Comparison of ENCODE assay signal across 30 cellular contexts in the genomic region with DNA sequence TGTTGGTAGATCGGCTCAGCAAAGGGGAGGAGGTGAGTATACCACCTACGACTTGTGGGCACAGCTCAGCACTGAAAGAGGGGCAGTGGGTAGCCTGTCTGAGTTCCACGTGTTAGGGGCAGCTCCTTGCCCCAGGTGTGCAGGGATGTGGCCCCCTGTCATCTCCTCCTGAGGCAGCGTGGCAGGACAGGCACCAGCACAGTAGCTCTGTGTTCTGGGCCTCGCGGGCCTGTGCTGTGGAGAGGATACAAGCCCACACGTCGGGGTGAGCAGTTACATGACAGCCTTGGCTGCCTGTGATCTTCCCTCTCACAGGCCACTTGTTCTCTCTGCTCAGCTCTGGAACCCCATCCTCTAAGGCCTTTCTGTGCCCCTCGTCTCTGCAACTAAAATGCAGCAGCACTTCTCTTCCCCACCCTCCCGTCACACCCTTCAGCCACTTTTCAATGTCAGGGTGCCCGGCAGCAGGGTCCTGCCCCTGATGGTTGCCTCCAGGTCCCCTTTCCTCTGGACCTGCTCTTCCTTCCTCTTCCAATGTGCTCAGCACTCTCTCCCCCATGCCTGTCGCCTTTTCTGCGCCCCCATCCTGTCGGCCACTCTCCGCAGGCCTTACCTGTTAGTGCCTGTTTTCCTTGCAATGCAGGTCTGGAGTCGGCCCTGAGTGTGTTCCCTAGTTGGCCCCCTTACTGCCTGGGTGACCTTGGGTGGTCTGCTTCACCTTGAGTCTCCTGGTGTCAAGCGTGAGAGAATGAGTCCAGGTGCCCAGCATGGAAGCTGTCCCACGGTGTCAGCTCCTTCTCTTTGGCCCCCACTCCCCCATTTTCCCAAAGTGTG. TPM values are rescaled to one million over a fixed set of nuclear protein-coding genes. Genes with fewer than 3 reads are reported as not detected.
"Had no signal": no experiment of that assay in that cellular context is flagged by ENCODE, and none has a peak within 500 bp of the region (broad histone marks: within the 10 kb centered on the region; RNA-seq: fewer than 3 reads in every experiment).

No MANE protein-coding gene starts in this region.

- H3K4me3 ChIP-seq: adrenal gland, K562, SJCRH30, SK-N-MC had no signal

- H3K27ac Mint-ChIP-seq: activated CD4-positive, alpha-beta T cell treated with anti-CD3 and anti-CD28 coated beads, Interleukin-2, amount 10 ng/mL, durations not matched to agents 24 days and 14 days; activated CD8-positive, alpha-beta T cell treated with anti-CD3 and anti-CD28 coated beads, Interleukin-2, amount 10 ng/mL, durations not matched to agents 7 days and 5 days; activated naive CD8-positive, alpha-beta T cell treated with anti-CD3 and anti-CD28 coated beads for 36 hours had no signal

- DNase-seq: activated CD4-positive, alpha-beta T cell treated with anti-CD3 and anti-CD28 coated beads, Interleukin-2, amount 10 ng/mL, durations not matched to agents 24 days and 14 days; activated CD4-positive, alpha-beta T cell treated with anti-CD3 and anti-CD28 coated beads, Interleukin-2, amount 50 U/mL, for 48 hours; activated CD8-positive, alpha-beta T cell treated with anti-CD3 and anti-CD28 coated beads, Interleukin-2, amount 10 ng/mL, durations not matched to agents 7 days and 5 days; activated effector memory CD4-positive, alpha-beta T cell treated with anti-CD3 and anti-CD28 coated beads, Interleukin-2, amount 50 U/mL, for 16 hours; activated naive CD4-positive, alpha-beta T cell; activated naive CD4-positive, alpha-beta T cell treated with anti-CD3 and anti-CD28 coated beads, Interleukin-2, amount 50 U/mL, for 16 hours; activated naive CD8-positive, alpha-beta T cell treated with anti-CD3 and anti-CD28 coated beads for 36 hours; activated T-cell treated with anti-CD3 and anti-CD28 coated beads for 4 hours; activated T-cell treated with anti-CD3 and anti-CD28 coated beads, Interleukin-2, amount 50 U/mL, for 4 hours; anterior cingulate cortex; brain microvascular endothelial cell; IMR-90; Karpas-422; NCI-H1105; NCI-H1417 treated with DMSO at 0.1 percent for 48 hours; NCI-H1930; NCI-H2081 treated with DMSO at 0.1 percent for 48 hours; NCI-H226; NCI-H524 treated with DMSO at 0.1 percent for 48 hours; SHP77; SJCRH30; T1000; WERI-Rb-1 had no signal

- H3K4me3 Mint-ChIP-seq: activated CD4-positive, alpha-beta T cell treated with anti-CD3 and anti-CD28 coated beads, Interleukin-2, amount 10 ng/mL, durations not matched to agents 24 days and 14 days; activated CD8-positive, alpha-beta T cell treated with anti-CD3 and anti-CD28 coated beads, Interleukin-2, amount 10 ng/mL, durations not matched to agents 7 days and 5 days; activated naive CD8-positive, alpha-beta T cell treated with anti-CD3 and anti-CD28 coated beads for 36 hours; activated T-cell treated with anti-CD3 and anti-CD28 coated beads, Interleukin-2, amount 50 U/mL, for 4 hours had no signal

- H3K9me3 ChIP-seq: adrenal gland, SJCRH30 had no signal

- H3K4me1 ChIP-seq: SJCRH30 had no signal

- H3K27me3 ChIP-seq: adrenal gland, brain microvascular endothelial cell, SJCRH30 had no signal

- FAIRE-seq: K562 had no signal

- H3K4me1 Mint-ChIP-seq: activated CD4-positive, alpha-beta T cell treated with anti-CD3 and anti-CD28 coated beads, Interleukin-2, amount 10 ng/mL, durations not matched to agents 24 days and 14 days; activated naive CD8-positive, alpha-beta T cell treated with anti-CD3 and anti-CD28 coated beads for 36 hours had no signal

- H3K27me3 Mint-ChIP-seq: activated CD4-positive, alpha-beta T cell treated with anti-CD3 and anti-CD28 coated beads, Interleukin-2, amount 10 ng/mL, durations not matched to agents 24 days and 14 days; activated naive CD8-positive, alpha-beta T cell treated with anti-CD3 and anti-CD28 coated beads for 36 hours had no signal

- ATAC-seq: activated CD8-positive, alpha-beta T cell treated with anti-CD3 and anti-CD28 coated beads, Interleukin-2, amount 10 ng/mL, durations not matched to agents 7 days and 5 days; activated T-cell treated with anti-CD3 and anti-CD28 coated beads, Interleukin-2, amount 50 U/mL, for 4 hours; Panc1 had no signal

- H3K9me3 Mint-ChIP-seq: activated CD4-positive, alpha-beta T cell treated with anti-CD3 and anti-CD28 coated beads, Interleukin-2, amount 10 ng/mL, durations not matched to agents 24 days and 14 days; activated naive CD8-positive, alpha-beta T cell treated with anti-CD3 and anti-CD28 coated beads for 36 hours; activated T-cell treated with anti-CD3 and anti-CD28 coated beads, Interleukin-2, amount 50 U/mL, for 4 hours had no signal

- H3K27ac ChIP-seq: adrenal gland, brain microvascular endothelial cell, SJCRH30, SK-N-MC, WERI-Rb-1 had no signal

RNA-seq across cellular contexts. Expression of gene CPNE9, which starts 18.2 kb away (rescaled TPM):
- total RNA-seq: activated CD4-positive, alpha-beta T cell treated with anti-CD3 and anti-CD28 coated beads, Interleukin-2, amount 10 ng/mL, durations not matched to agents 24 days and 14 days; activated CD8-positive, alpha-beta T cell treated with anti-CD3 and anti-CD28 coated beads, Interleukin-2, amount 10 ng/mL, durations not matched to agents 7 days and 5 days; activated naive CD8-positive, alpha-beta T cell treated with anti-CD3 and anti-CD28 coated beads for 36 hours; IMR-90; MCF 10A; NCI-H460; RPMI7951 had no signal
